24 cellular contexts compared by ENCODE assay signal in genomic region chrX:1577845-1578244, GRCh38. TPM values are rescaled to one million over a fixed set of nuclear protein-coding genes. Genes with fewer than 3 reads are reported as not detected.
"Had no signal": no experiment of that assay in that cellular context is flagged by ENCODE, and none has a peak within 500 bp of the region (broad histone marks: within the 10 kb centered on the region; RNA-seq: fewer than 3 reads in every experiment).

No MANE protein-coding gene starts in this region.

- H3K27ac ChIP-seq: dorsolateral prefrontal cortex, epithelial cell of prostate, esophagus muscularis mucosa, gastrocnemius medialis, heart right ventricle, neutrophil, uterus had no signal

- H3K9me3 ChIP-seq: esophagus muscularis mucosa, gastrocnemius medialis, heart right ventricle, neutrophil, uterus had no signal

- H3K4me3 ChIP-seq: dorsolateral prefrontal cortex, esophagus muscularis mucosa, gastrocnemius medialis, heart right ventricle, uterus had no signal

- DNase-seq: cortex of kidney; dorsolateral prefrontal cortex; gastrocnemius medialis; heart right ventricle; hypothalamus; kidney glomerular epithelial cell; mammary epithelial cell; posterior cingulate gyrus; stimulated activated CD4-positive, alpha-beta T cell treated with anti-CD3 and anti-CD28 coated beads, Interleukin-12 subunit alpha, Interleukin-12 subunit beta, amount 100 ng/mL, for 4 hours; stimulated activated naive CD4-positive, alpha-beta T cell treated with Interleukin-2 at 50 U/mL for 16 hours; uterus had no signal

- H3K36me3 ChIP-seq: esophagus muscularis mucosa, gastrocnemius medialis, heart right ventricle, neutrophil, uterus had no signal

- H3K27me3 ChIP-seq: gastrocnemius medialis, neutrophil, uterus had no signal

- ATAC-seq: effector memory CD8-positive, alpha-beta T cell; gastrocnemius medialis; heart right ventricle; naive thymus-derived CD8-positive, alpha-beta T cell; sciatic nerve had no signal

- H3K4me1 ChIP-seq: esophagus muscularis mucosa, gastrocnemius medialis, uterus had no signal

RNA-seq across cellular contexts. Expression of gene ASMT, which starts 37.0 kb away (rescaled TPM):
- total RNA-seq: fibroblast of villous mesenchyme; gastrocnemius medialis; heart right ventricle; liver; mammary epithelial cell; mesenteric fat pad; naive thymus-derived CD8-positive, alpha-beta T cell; pulmonary artery endothelial cell; skeletal muscle tissue had no signal
- polyA plus RNA-seq: mammary epithelial cell; naive thymus-derived CD8-positive, alpha-beta T cell had no signal

RNA-seq across cellular contexts. Expression of gene P2RY8, which starts 40.9 kb away (rescaled TPM):
- total RNA-seq: fibroblast of villous mesenchyme, mammary epithelial cell, osteoblast, pulmonary artery endothelial cell had no signal
- polyA plus RNA-seq: mammary epithelial cell, neural cell had no signal
